In genomic region chr3:124032351-124032880, GRCh38 we compare ENCODE assay signal across 8 cellular contexts. TPM values are rescaled to one million over a fixed set of nuclear protein-coding genes. Genes with fewer than 3 reads are reported as not detected.
DNase-seq lines count a peak whose midpoint lies in the region; ATAC-seq and TF ChIP-seq lines count a peak whose summit lies in the region.

No MANE protein-coding gene starts in this region.

- in situ Hi-C loops in brain microvascular endothelial cell (cut with HindIII; ENCODE audit: low pct_ligation_motif_present, low sequenced_read_pairs) = no loop called here

- H3K36me3 ChIP-seq in brain microvascular endothelial cell (replicated peaks) = no peaks in the 10 kb centered on the region
- H3K36me3 ChIP-seq in spleen = no peaks in the 10 kb centered on the region

- H3K27me3 ChIP-seq in brain microvascular endothelial cell (replicated peaks) (peaks cover 31% of the 10 kb centered on the region), spleen (replicated peaks in 1 of 7) (peaks cover 4 to 86% (median 23%) of the 10 kb centered on the region in 7 donors)

- 22 to 46% (median 27%) methylated on average over 21 to 29 of the region's 29 CpGs for WGBS in spleen, 5 donors

- no peak overlapping the region for H3K27ac ChIP-seq in brain microvascular endothelial cell
- H3K27ac ChIP-seq in spleen = peak overlapping the region; percentile 60 to 90 (median 86)

- peaks cover 0 to 37% (median 13%) of the 10 kb centered on the region in 6 donors for H3K4me1 ChIP-seq in spleen

- peak overlapping the region; percentile 57 for H3K4me3 ChIP-seq in brain microvascular endothelial cell (ENCODE audit: low read depth, low read length)
- H3K4me3 ChIP-seq in spleen = peak overlapping the region; percentile 49 to 79 (median 58)

- TF ChIP-seq CTCF in GM10266 (IDR thresholded peaks at IDR 0.05; ENCODE audit: control insufficient read depth, insufficient read depth, low read depth, missing control alignments) (no peak), brain microvascular endothelial cell (IDR thresholded peaks at IDR 0.05; ENCODE audit: low read depth, low read length, missing control alignments) (no peak), spleen (IDR thresholded peaks at IDR 0.05 in 8 of 11, conservative IDR thresholded peaks at IDR 0.05 in 3 of 11) (no peak)

- no peak for TF ChIP-seq POLR2A in spleen (IDR thresholded peaks at IDR 0.05)

- intact Hi-C loops in spleen (cut with DNase I; ENCODE audit: low total_unique reads) = loop anchor here (10.0 kb wide), 1 partner anchor 212 kb away; no protein-coding TSS in a partner anchor

- no peaks in the 10 kb centered on the region for H3K9me3 ChIP-seq in spleen

- ATAC-seq in HG03095 (IDR thresholded peaks at IDR 0.05; ENCODE audit: unreplicated experiment) = no peak

- DNase-seq in GM10266 (ENCODE audit: extremely low spot score) = peak; percentile 18
- DNase-seq in NCI-H2107 treated with DMSO at 0.1 percent for 48 hours (lab: John Stamatoyannopoulos, UW; ENCODE audit: unreplicated experiment) = peak; percentile 89
- DNase-seq in brain microvascular endothelial cell = no peak
- peak; percentile 70 for DNase-seq in inferior parietal cortex (ENCODE audit: extremely low spot score)
- no peak for DNase-seq in spleen
- DNase-seq in GDM1 (lab: John Stamatoyannopoulos, UW) = no peak
- no peak for DNase-seq in SKM-1 (lab: John Stamatoyannopoulos, UW; ENCODE audit: unreplicated experiment)

RNA-seq across cellular contexts. Expression of gene KALRN, which starts 0.8 kb away (rescaled TPM):
- 100 to 1,000 TPM in 6 of 7 donors, 10 to 100 TPM in 1; 83.9 to 235 (median 180) TPM for total RNA-seq in spleen
- 10 to 100 TPM in 1 of 3 donors, 1 to 10 TPM in 2; 6.3 to 19.6 (median 8.5) TPM for polyA plus RNA-seq in spleen

RNA-seq across cellular contexts. Expression of gene ROPN1, which starts 40.5 kb away (rescaled TPM):
- total RNA-seq in spleen = not detected
- polyA plus RNA-seq in spleen = under 1 TPM in 1 of 3 donors, not detected in 2; 0.06 TPM

Comparison
In these comparisons a context has a peak if more than half of its experiments do, and no peak if none do; other contexts are left out.
1. DNase-seq: peak in GM10266 (single experiment), NCI-H2107 treated with DMSO at 0.1 percent for 48 hours (single experiment) and inferior parietal cortex (single experiment); none in brain microvascular endothelial cell (single experiment), spleen (single experiment), GDM1 (single experiment) and SKM-1 (single experiment).